9 cellular contexts compared by ENCODE assay signal in the genomic region with DNA sequence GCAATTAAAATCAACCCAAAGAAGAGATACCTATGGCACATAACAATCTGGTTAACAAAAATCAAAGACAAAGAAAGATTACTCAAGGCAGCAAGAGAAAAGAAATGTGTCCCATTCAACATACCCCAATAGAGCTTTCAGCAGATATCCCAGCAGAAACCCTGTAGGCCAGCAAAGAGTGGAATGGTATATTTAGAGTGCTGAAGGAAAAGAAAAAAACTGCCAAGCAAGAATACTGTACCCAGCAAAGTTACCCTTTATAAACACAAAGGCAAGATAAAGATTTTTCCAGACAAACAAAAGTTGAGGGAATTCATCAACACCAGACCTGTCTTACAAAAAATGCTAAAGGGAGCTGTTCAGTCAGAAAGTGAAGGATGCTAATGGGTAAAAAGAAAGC.
"Had no signal": no experiment of that assay in that cellular context is flagged by ENCODE, and none has a peak within 500 bp of the region (broad histone marks: within the 10 kb centered on the region; RNA-seq: fewer than 3 reads in every experiment).

No MANE protein-coding gene starts in this region.

- H3K27ac ChIP-seq: GM23248 had no signal

- H3K9ac ChIP-seq: GM23248 had no signal

- H2AFZ ChIP-seq: GM23248 had no signal

- ATAC-seq: HCT116 had no signal

- DNase-seq: GM23248, H7, IMR-90, Kasumi-1, KBM-7 had no signal

- FAIRE-seq: H1, HTR-8/SVneo had no signal

- H3K36me3 ChIP-seq: HAP-1 had no signal

- H3K4me3 ChIP-seq: GM23248, HAP-1 had no signal

- H3K4me1 ChIP-seq: HAP-1 had no signal
